In genomic region chr19:3716147-3716668, GRCh38 we compare ENCODE assay signal across 33 cellular contexts. TPM values are rescaled to one million over a fixed set of nuclear protein-coding genes. Genes with fewer than 3 reads are reported as not detected.
"Had no signal": no experiment of that assay in that cellular context is flagged by ENCODE, and none has a peak within 500 bp of the region (broad histone marks: within the 10 kb centered on the region; RNA-seq: fewer than 3 reads in every experiment).

No MANE protein-coding gene starts in this region.

- H3K4me2 ChIP-seq: SK-N-SH had no signal

- H3K36me3 ChIP-seq: MG63, SJSA1 had no signal

- H3K4me1 Mint-ChIP-seq: brain had no signal

- ATAC-seq: activated CD8-positive, alpha-beta T cell treated with anti-CD3 and anti-CD28 coated beads, Interleukin-2, amount 10 ng/mL, durations not matched to agents 7 days and 5 days; activated naive CD8-positive, alpha-beta T cell treated with anti-CD3 and anti-CD28 coated beads, Interleukin-2, amount 50 U/mL, for 24 hours; activated T-cell treated with anti-CD3 and anti-CD28 coated beads, Interleukin-2, amount 50 U/mL, for 4 hours; Panc1 had no signal

- H3K4me3 Mint-ChIP-seq: activated CD4-positive, alpha-beta T cell treated with anti-CD3 and anti-CD28 coated beads, Interleukin-2, amount 10 ng/mL, durations not matched to agents 24 days and 14 days; activated CD8-positive, alpha-beta T cell treated with anti-CD3 and anti-CD28 coated beads, Interleukin-2, amount 10 ng/mL, durations not matched to agents 7 days and 5 days; activated naive CD4-positive, alpha-beta T cell treated with anti-CD3 and anti-CD28 coated beads for 36 hours; activated naive CD8-positive, alpha-beta T cell; activated naive CD8-positive, alpha-beta T cell treated with anti-CD3 and anti-CD28 coated beads, Interleukin-2, amount 50 U/mL, for 24 hours; activated T-cell treated with anti-CD3 and anti-CD28 coated beads, Interleukin-2, amount 50 U/mL, for 4 hours; activated T-helper 1 cell treated with anti-CD3 and anti-CD28 coated beads, Interleukin-12 subunit alpha, Interleukin-12 subunit beta, Interleukin-2, Interleukin-4 antibody, amounts not matched to agents 30 ng/mL and 10 ng/mL and 1 ng/mL, durations not matched to agents 14 hours and 24 hours and 36 hours; brain; central memory CD8-positive, alpha-beta T cell; T-helper 1 cell treated with Interleukin-12 subunit alpha and Interleukin-12 subunit beta and Interleukin-4 antibody, amounts not matched to agents 30 μg/mL and 1 μg/mL, for 36 hours; T-helper 2 cell treated with Interferon-gamma antibody and Interleukin-4, amounts not matched to agents 5 μg/mL and 100 μg/mL, for 36 hours had no signal

- H3K9me3 Mint-ChIP-seq: activated CD4-positive, alpha-beta T cell treated with anti-CD3 and anti-CD28 coated beads, Interleukin-2, amount 10 ng/mL, durations not matched to agents 24 days and 14 days; activated naive CD4-positive, alpha-beta T cell treated with anti-CD3 and anti-CD28 coated beads for 36 hours; activated naive CD8-positive, alpha-beta T cell treated with anti-CD3 and anti-CD28 coated beads, Interleukin-2, amount 50 U/mL, for 24 hours; activated T-cell treated with anti-CD3 and anti-CD28 coated beads, Interleukin-2, amount 50 U/mL, for 4 hours; activated T-helper 1 cell treated with anti-CD3 and anti-CD28 coated beads, Interleukin-12 subunit alpha, Interleukin-12 subunit beta, Interleukin-2, Interleukin-4 antibody, amounts not matched to agents 30 ng/mL and 10 ng/mL and 1 ng/mL, durations not matched to agents 14 hours and 24 hours and 36 hours; brain; central memory CD8-positive, alpha-beta T cell; T-helper 1 cell treated with Interleukin-12 subunit alpha and Interleukin-12 subunit beta and Interleukin-4 antibody, amounts not matched to agents 30 μg/mL and 1 μg/mL, for 36 hours; T-helper 2 cell treated with Interferon-gamma antibody and Interleukin-4, amounts not matched to agents 5 μg/mL and 100 μg/mL, for 36 hours had no signal

- FAIRE-seq: TTC549 had no signal

- H3K9ac ChIP-seq: SK-N-SH had no signal

- H3K36me3 Mint-ChIP-seq: activated naive CD8-positive, alpha-beta T cell; brain had no signal

- H3K27ac ChIP-seq: SJSA1 had no signal

- DNase-seq: activated CD4-positive, alpha-beta T cell treated with anti-CD3 and anti-CD28 coated beads, Interleukin-2, amount 10 ng/mL, durations not matched to agents 24 days and 14 days; activated CD4-positive, alpha-beta T cell treated with anti-CD3 and anti-CD28 coated beads, Interleukin-2, amount 50 U/mL, for 4 hours; activated CD8-positive, alpha-beta memory T cell treated with anti-CD3 and anti-CD28 coated beads, Interleukin-2, amount 50 U/mL, for 4 hours; activated CD8-positive, alpha-beta T cell treated with anti-CD3 and anti-CD28 coated beads, Interleukin-2, amount 10 ng/mL, durations not matched to agents 7 days and 5 days; activated gamma-delta T cell treated with Interleukin-2 at 50 U/mL for 16 hours; activated naive CD4-positive, alpha-beta T cell treated with anti-CD3 and anti-CD28 coated beads for 36 hours; activated naive CD8-positive, alpha-beta T cell treated with anti-CD3 and anti-CD28 coated beads, Interleukin-2, amount 50 U/mL, for 24 hours; activated T-cell treated with anti-CD3 and anti-CD28 coated beads for 4 hours; activated T-cell treated with anti-CD3 and anti-CD28 coated beads, Interleukin-2, amount 50 U/mL, for 4 hours; anterior cingulate cortex; Karpas-422; MG63; NCI-H1048; NCI-H1105 treated with DMSO at 0.1 percent for 48 hours; NCI-H1436; NCI-H1694; NCI-H1930; NCI-H2081 treated with DMSO at 0.1 percent for 48 hours; NCI-H226; NCI-H446 treated with DMSO at 0.1 percent for 48 hours; NCI-H524; RPMI8226; SHP77 treated with DMSO at 0.1 percent for 48 hours; SK-N-SH had no signal

- H3K9me2 ChIP-seq: SK-N-SH had no signal

- H3K27ac Mint-ChIP-seq: activated CD4-positive, alpha-beta T cell treated with anti-CD3 and anti-CD28 coated beads, Interleukin-2, amount 10 ng/mL, durations not matched to agents 24 days and 14 days; activated CD8-positive, alpha-beta T cell treated with anti-CD3 and anti-CD28 coated beads, Interleukin-2, amount 10 ng/mL, durations not matched to agents 7 days and 5 days; activated naive CD4-positive, alpha-beta T cell treated with anti-CD3 and anti-CD28 coated beads for 36 hours; activated naive CD8-positive, alpha-beta T cell; activated naive CD8-positive, alpha-beta T cell treated with anti-CD3 and anti-CD28 coated beads, Interleukin-2, amount 50 U/mL, for 24 hours; activated T-helper 1 cell treated with anti-CD3 and anti-CD28 coated beads, Interleukin-12 subunit alpha, Interleukin-12 subunit beta, Interleukin-2, Interleukin-4 antibody, amounts not matched to agents 30 ng/mL and 10 ng/mL and 1 ng/mL, durations not matched to agents 14 hours and 24 hours and 36 hours; brain; T-helper 1 cell treated with Interleukin-12 subunit alpha and Interleukin-12 subunit beta and Interleukin-4 antibody, amounts not matched to agents 30 μg/mL and 1 μg/mL, for 36 hours; T-helper 2 cell treated with Interferon-gamma antibody and Interleukin-4, amounts not matched to agents 5 μg/mL and 100 μg/mL, for 36 hours had no signal

- H3K27me3 ChIP-seq: MG63 had no signal

- H3K4me3 ChIP-seq: MG63, SJSA1 had no signal

- H3K27me3 Mint-ChIP-seq: activated naive CD8-positive, alpha-beta T cell had no signal

- H3K9me3 ChIP-seq: MG63, SK-N-SH had no signal

RNA-seq across cellular contexts. Expression of gene TJP3, which starts 8.0 kb away (rescaled TPM):
- total RNA-seq: activated CD4-positive, alpha-beta T cell treated with anti-CD3 and anti-CD28 coated beads, Interleukin-2, amount 10 ng/mL, durations not matched to agents 24 days and 14 days; SJSA1 had no signal

RNA-seq across cellular contexts. Expression of gene RAX2, which starts 55.8 kb away (rescaled TPM):
- total RNA-seq: activated CD4-positive, alpha-beta T cell treated with anti-CD3 and anti-CD28 coated beads, Interleukin-2, amount 10 ng/mL, durations not matched to agents 24 days and 14 days; activated CD8-positive, alpha-beta T cell treated with anti-CD3 and anti-CD28 coated beads, Interleukin-2, amount 10 ng/mL, durations not matched to agents 7 days and 5 days; activated naive CD4-positive, alpha-beta T cell treated with anti-CD3 and anti-CD28 coated beads for 36 hours; activated T-cell treated with anti-CD3 and anti-CD28 coated beads, Interleukin-2, amount 50 U/mL, for 4 hours; activated T-helper 1 cell treated with anti-CD3 and anti-CD28 coated beads, Interleukin-12 subunit alpha, Interleukin-12 subunit beta, Interleukin-2, Interleukin-4 antibody, amounts not matched to agents 30 ng/mL and 10 ng/mL and 1 ng/mL, durations not matched to agents 14 hours and 24 hours and 36 hours; SJSA1 had no signal
- polyA plus RNA-seq: SK-N-SH had no signal
